ENCODE assay signal across 13 cellular contexts in the genomic region with DNA sequence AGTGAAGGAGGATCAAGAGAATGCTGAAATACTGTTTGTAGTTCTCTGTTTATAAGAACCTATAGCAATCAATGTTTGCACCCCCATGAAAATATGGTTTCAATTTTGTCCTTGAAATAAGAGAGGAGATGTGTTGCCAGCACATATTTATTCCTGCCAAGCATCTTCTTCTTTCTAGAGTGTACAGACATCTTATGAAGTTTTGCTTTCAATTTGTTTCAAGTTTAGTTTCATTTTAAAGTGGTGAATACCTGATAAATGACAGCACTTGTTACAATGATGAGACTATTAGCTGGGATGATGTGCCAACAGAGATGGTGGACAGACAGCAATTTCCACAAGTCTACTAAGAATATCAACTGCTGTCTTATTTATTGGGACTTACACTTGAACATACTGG. TPM values are rescaled to one million over a fixed set of nuclear protein-coding genes. Genes with fewer than 3 reads are reported as not detected.
DNase-seq lines count a peak whose midpoint lies in the region; ATAC-seq and TF ChIP-seq lines count a peak whose summit lies in the region.
"Had no signal": no experiment of that assay in that cellular context is flagged by ENCODE, and none has a peak within 500 bp of the region (broad histone marks: within the 10 kb centered on the region; RNA-seq: fewer than 3 reads in every experiment).

No MANE protein-coding gene starts in this region.

- peak; percentile 6 for DNase-seq in fibroblast of the aortic adventitia (ENCODE audit: low read depth)
- no peak for DNase-seq in NCI-H774 (lab: John Stamatoyannopoulos, UW)
- no peak for DNase-seq in DMS79 (lab: John Stamatoyannopoulos, UW)
- DNase-seq in glomerular visceral epithelial cell (ENCODE audit: extremely low spot score), result no peak
- DNase-seq: activated T-cell treated with anti-CD3 and anti-CD28 coated beads, Interleukin-2, amount 50 U/mL, for 4 hours; caudate nucleus; left lung; occipital lobe; stimulated activated CD4-positive, alpha-beta T cell treated with anti-CD3 and anti-CD28 coated beads, Interleukin-2, amount 100 ng/mL, for 48 hours; substantia nigra had no signal

- TF ChIP-seq CTCF in fibroblast of the aortic adventitia (IDR thresholded peaks at IDR 0.05; ENCODE audit: insufficient read depth, low read length), result no peak

- H3K4me3 ChIP-seq in fibroblast of the aortic adventitia (ENCODE audit: low read depth, low read length), result no peak overlapping the region
- H3K4me3 ChIP-seq: left lung had no signal

- ATAC-seq in GM19023 (IDR thresholded peaks at IDR 0.05; ENCODE audit: unreplicated experiment) (peak; percentile 76), GM21825 (IDR thresholded peaks at IDR 0.05; ENCODE audit: unreplicated experiment) (peak; percentile 81), HG03354 (IDR thresholded peaks at IDR 0.05; ENCODE audit: poor library complexity, severe bottlenecking, unreplicated experiment) (peak; percentile 89)
- ATAC-seq: activated T-cell treated with anti-CD3 and anti-CD28 coated beads, Interleukin-2, amount 50 U/mL, for 4 hours; left lung had no signal

RNA-seq across cellular contexts. Expression of a gene that starts 39.2 kb away (rescaled TPM):
- total RNA-seq in fibroblast of the aortic adventitia (ENCODE audit: low replicate concordance), result 13.7 and 55.9 TPM in 2 replicates
